Comparison of ENCODE assay signal across 9 cellular contexts in genomic region chr16:1965610-1966009, GRCh38. TPM values are rescaled to one million over a fixed set of nuclear protein-coding genes. Genes with fewer than 3 reads are reported as not detected.
A peak's percentile ranks its signal among the peaks of the same experiment; 100 is the strongest.
DNase-seq lines count a peak whose midpoint lies in the region; ATAC-seq and TF ChIP-seq lines count a peak whose summit lies in the region.
"Had no signal": no experiment of that assay in that cellular context is flagged by ENCODE, and none has a peak within 500 bp of the region (broad histone marks: within the 10 kb centered on the region; RNA-seq: fewer than 3 reads in every experiment).

No MANE protein-coding gene starts in this region.

- H3K4me1 ChIP-seq in HUES64 (ENCODE audit: insufficient read depth, low read length) (peaks cover 4% of the 10 kb centered on the region; the same call in 1 of the 2 replicates), muscle layer of colon (ENCODE audit: insufficient read depth, low read length) (peaks cover 22% of the 10 kb centered on the region)

- H3K27ac ChIP-seq in HUES64 (ENCODE audit: low read depth, low read length) (no peak overlapping the region), muscle layer of colon (ENCODE audit: low read depth, low read length) (peak overlapping the region; percentile 98)

- H3K36me3 ChIP-seq in HUES64 (ENCODE audit: insufficient read depth, low read length) (peaks cover 33% of the 10 kb centered on the region), muscle layer of colon (ENCODE audit: insufficient read depth, low read length) (peaks cover 35% of the 10 kb centered on the region)

- no peaks in the 10 kb centered on the region for H3K27me3 ChIP-seq in HUES64 (ENCODE audit: insufficient read depth, low read length)
- H3K27me3 ChIP-seq in muscle layer of colon (ENCODE audit: control insufficient read depth in 1 of 2, insufficient read depth in 2 of 2, low read length in 2 of 2) = no peaks in the 10 kb centered on the region

- DNase-seq in AG04449 (ENCODE audit: low read depth, low spot score) (no peak), cardiac fibroblast (ENCODE audit: low read depth in 2 of 2) (no peak), GM13977 (ENCODE audit: low spot score) (no peak), NCI-H2196 (lab: John Stamatoyannopoulos, UW; ENCODE audit: unreplicated experiment) (no peak)
- DNase-seq: dermis blood vessel endothelial cell had no signal

- peak overlapping the region; percentile 92 for H3K4me3 ChIP-seq in AG04449 (ENCODE audit: low read depth, low read length)
- peak overlapping the region; percentile 90 for H3K4me3 ChIP-seq in HUES64 (ENCODE audit: low read length)
- peak overlapping the region; percentile 88 to 92 for H3K4me3 ChIP-seq in cardiac fibroblast (replicated peaks in 1 of 2; ENCODE audit: low read depth in 2 of 2, low read length in 2 of 2)
- peak overlapping the region; percentile 76 to 81 for H3K4me3 ChIP-seq in muscle layer of colon (ENCODE audit: low read depth in 1 of 2, low read length in 2 of 2)

- no peak for ATAC-seq in GM18907 (IDR thresholded peaks at IDR 0.05; ENCODE audit: unreplicated experiment)
- ATAC-seq in activated CD4-positive, CD25-positive, alpha-beta regulatory T cell treated with anti-CD3 and anti-CD28 coated beads, Interleukin-2, amount 50 U/mL, for 24 hours = no peak

- in situ Hi-C loops in GM13977 (cut with MboI; ENCODE audit: low pct_unique_long_range_greater_than_20kb, low sequenced_read_pairs, unreplicated experiment) = no loop called here

- no peaks in the 10 kb centered on the region for H3K9me3 ChIP-seq in HUES64 (ENCODE audit: insufficient read depth, low read depth, low read length)
- H3K9me3 ChIP-seq in muscle layer of colon (ENCODE audit: low read length) = no peaks in the 10 kb centered on the region

- H3K9ac ChIP-seq in HUES64 (ENCODE audit: low read depth, low read length) (peak overlapping the region; percentile 98), muscle layer of colon (ENCODE audit: low read length) (peak overlapping the region; percentile 96)

- POLR2A ChIA-PET in AG04449 (lab: Yijun Ruan, JAX) = interaction anchor here (1.2 to 2.3 kb wide), 8 partner anchors 12 to 225 kb away, joined by 3 to 45 read pairs (median 8); partner anchors contain the start of genes FAHD1, HAGH, MSRB1 and NOXO1

- CTCF ChIA-PET in AG04449 (lab: Yijun Ruan, JAX) = interaction anchor here (2.4 kb wide), 1 partner anchor 175 kb away, joined by 12 read pairs; no protein-coding TSS in a partner anchor

- WGBS in HUES64 = 63% methylated on average over 9 of the region's 9 CpGs

- TF ChIP-seq CTCF in AG04449 (IDR thresholded peaks at IDR 0.05; ENCODE audit: insufficient read depth, low read length, missing control alignments) (no peak), cardiac fibroblast (IDR thresholded peaks at IDR 0.05; ENCODE audit: low read depth, low read length) (no peak), GM13977 (IDR thresholded peaks at IDR 0.05; ENCODE audit: extremely low read depth, insufficient read depth, missing control alignments) (no peak)

RNA-seq across cellular contexts. Expression of gene RPS2, which starts 1.0 kb away (rescaled TPM):
- polyA plus RNA-seq in HUES64 (2013, experiment 1 of 2) = 4,246 TPM
- polyA plus RNA-seq in HUES64 (2013, experiment 2 of 2) = 4,382 TPM

RNA-seq across cellular contexts. Expression of gene RNF151, which starts 1.0 kb away (rescaled TPM):
- not detected for polyA plus RNA-seq in HUES64 (2013, experiment 1 of 2)
- not detected for polyA plus RNA-seq in HUES64 (2013, experiment 2 of 2)

RNA-seq across cellular contexts. Expression of gene TBL3, which starts 6.2 kb away (rescaled TPM):
- 44.1 TPM for polyA plus RNA-seq in HUES64 (2013, experiment 1 of 2)
- polyA plus RNA-seq in HUES64 (2013, experiment 2 of 2) = 45.6 TPM

RNA-seq across cellular contexts. Expression of gene NDUFB10, which starts 6.3 kb away (rescaled TPM):
- 176 TPM for polyA plus RNA-seq in HUES64 (2013, experiment 1 of 2)
- polyA plus RNA-seq in HUES64 (2013, experiment 2 of 2) = 181 TPM

RNA-seq across cellular contexts. Expression of gene RPL3L, which starts 11.1 kb away (rescaled TPM):
- polyA plus RNA-seq in HUES64 (2013, experiment 1 of 2) = 0.10 TPM
- polyA plus RNA-seq in HUES64 (2013, experiment 2 of 2) = 0.51 TPM
